Comparison of ENCODE assay signal across 8 cellular contexts in the genomic region with DNA sequence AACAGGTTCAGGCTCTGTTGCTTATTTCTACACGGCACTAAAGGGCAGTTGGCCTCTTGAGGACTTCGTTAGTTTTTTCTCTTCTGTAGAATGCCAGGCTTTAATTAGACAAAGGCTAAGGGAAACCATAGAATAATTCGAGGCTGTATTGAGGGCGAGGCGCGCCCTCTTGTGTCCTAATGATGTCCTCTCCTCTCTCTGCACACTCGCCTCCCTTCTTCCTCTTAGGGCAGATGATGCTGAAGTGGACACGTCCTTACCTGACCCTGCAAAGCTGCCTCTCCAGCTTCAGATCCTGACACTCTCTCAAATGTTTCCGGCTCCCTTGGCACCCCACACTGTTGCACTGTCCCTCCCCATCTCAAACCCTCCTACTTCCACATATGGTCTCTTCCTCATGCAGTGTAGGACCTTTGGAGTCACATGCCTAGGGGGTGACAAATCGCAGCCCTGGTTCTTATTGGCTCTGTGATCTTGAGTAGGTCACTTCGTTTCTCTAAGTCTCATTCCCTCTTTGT. TPM values are rescaled to one million over a fixed set of nuclear protein-coding genes. Genes with fewer than 3 reads are reported as not detected.
A peak's percentile ranks its signal among the peaks of the same experiment; 100 is the strongest.
DNase-seq lines count a peak whose midpoint lies in the region; ATAC-seq and TF ChIP-seq lines count a peak whose summit lies in the region.
"Had no signal": no experiment of that assay in that cellular context is flagged by ENCODE, and none has a peak within 500 bp of the region (broad histone marks: within the 10 kb centered on the region; RNA-seq: fewer than 3 reads in every experiment).

No MANE protein-coding gene starts in this region.

- ATAC-seq in Panc1, result peak; percentile 73

- H3K27ac Mint-ChIP-seq in activated T-helper 2 cell treated with anti-CD3 and anti-CD28 coated beads, Interferon-gamma antibody, Interleukin-2, Interleukin-4, amounts not matched to agents 10 μg/mL and 5 μg/mL and 100 μg/mL, durations not matched to agents 14 hours and 24 hours and 36 hours, result no peak overlapping the region
- H3K27ac Mint-ChIP-seq: stimulated activated naive CD8-positive, alpha-beta T cell treated with anti-CD3 and anti-CD28 coated beads, Interleukin-15, Interleukin-2, amounts not matched to agents 100 ng/mL and 50 ng/mL, for 24 hours had no signal

- H3K9me3 ChIP-seq in Panc1 (ENCODE audit: control insufficient read depth, insufficient read depth, low read depth, low read length) (no peaks in the 10 kb centered on the region), testis (no peaks in the 10 kb centered on the region)

- H3K36me3 Mint-ChIP-seq in activated T-helper 2 cell treated with anti-CD3 and anti-CD28 coated beads, Interferon-gamma antibody, Interleukin-2, Interleukin-4, amounts not matched to agents 10 μg/mL and 5 μg/mL and 100 μg/mL, durations not matched to agents 14 hours and 24 hours and 36 hours (ENCODE audit: low read depth), result no peaks in the 10 kb centered on the region

- CTCF ChIA-PET in Panc1 (lab: Charles Lee), result interaction anchor here (0.6 to 0.8 kb wide), 2 partner anchors 103 to 175 kb away, joined by 3 to 4 read pairs; no protein-coding TSS in a partner anchor

- POLR2A ChIA-PET in Panc1 (lab: Charles Lee), result interaction anchor here (1.0 kb wide), 1 partner anchor 15 kb away, joined by 12 read pairs; no protein-coding TSS in a partner anchor

- peaks cover 30% of the 10 kb centered on the region for H3K4me1 Mint-ChIP-seq in activated T-helper 2 cell treated with anti-CD3 and anti-CD28 coated beads, Interferon-gamma antibody, Interleukin-2, Interleukin-4, amounts not matched to agents 10 μg/mL and 5 μg/mL and 100 μg/mL, durations not matched to agents 14 hours and 24 hours and 36 hours (ENCODE audit: low read depth)

- peaks cover 4% of the 10 kb centered on the region; the same call in 1 of the 2 replicates for H3K36me3 ChIP-seq in Panc1 (ENCODE audit: control insufficient read depth, insufficient read depth, low read length)
- H3K36me3 ChIP-seq in testis (ENCODE audit: low read depth, missing control alignments), result no peaks in the 10 kb centered on the region

- no TSS peak for BruUV-seq in Panc1 (replicated peaks; lab: Mats Ljungman, UMichigan)

- H3K4me3 ChIP-seq in GM12875 (ENCODE audit: low read depth, low read length) (no peak overlapping the region), Panc1 (ENCODE audit: low read depth in 2 of 2, low read length in 2 of 2) (no peak overlapping the region), fibroblast of villous mesenchyme (ENCODE audit: low read depth, low read length) (no peak overlapping the region), testis (no peak overlapping the region)

- no peak overlapping the region for H3K27ac ChIP-seq in Panc1 (ENCODE audit: low read length)
- H3K27ac ChIP-seq in testis, result no peak overlapping the region

- TF ChIP-seq CTCF in GM12875 (IDR thresholded peaks at IDR 0.05; ENCODE audit: borderline replicate concordance, insufficient read depth, low read depth, low read length), result peak; percentile 77
- peak; percentile 86 for TF ChIP-seq CTCF in LNCAP (IDR thresholded peaks at IDR 0.05)
- peak; percentile 92 for TF ChIP-seq CTCF in Panc1 (IDR thresholded peaks at IDR 0.05)
- TF ChIP-seq CTCF in fibroblast of villous mesenchyme (IDR thresholded peaks at IDR 0.05; ENCODE audit: insufficient read depth, low read depth, low read length), result peak; percentile 87
- peak; percentile 56 to 76 (median 65) for TF ChIP-seq CTCF in testis (IDR thresholded peaks at IDR 0.05)

- H3K27me3 Mint-ChIP-seq in activated T-helper 2 cell treated with anti-CD3 and anti-CD28 coated beads, Interferon-gamma antibody, Interleukin-2, Interleukin-4, amounts not matched to agents 10 μg/mL and 5 μg/mL and 100 μg/mL, durations not matched to agents 14 hours and 24 hours and 36 hours (ENCODE audit: low read depth), result no peaks in the 10 kb centered on the region
- H3K27me3 Mint-ChIP-seq: stimulated activated naive CD8-positive, alpha-beta T cell treated with anti-CD3 and anti-CD28 coated beads, Interleukin-15, Interleukin-2, amounts not matched to agents 100 ng/mL and 50 ng/mL, for 24 hours had no signal

- TF ChIP-seq POLR2A in testis (IDR thresholded peaks at IDR 0.05), result no peak

- no peaks in the 10 kb centered on the region for H3K27me3 ChIP-seq in Panc1 (ENCODE audit: control insufficient read depth, insufficient read depth, low read length)
- no peaks in the 10 kb centered on the region for H3K27me3 ChIP-seq in testis

- intact Hi-C loops in Panc1 (cut with micrococcal nuclease; ENCODE audit: unreplicated experiment) (loop anchor here (5.0 to 10.0 kb wide), 2 partner anchors 144 to 363 kb away; no protein-coding TSS in a partner anchor), testis (cut with DNase I; ENCODE audit: low total_unique reads) (no loop called here)
- intact Hi-C loops in activated T-helper 2 cell treated with anti-CD3 and anti-CD28 coated beads, Interferon-gamma antibody, Interleukin-2, Interleukin-4, amounts not matched to agents 10 μg/mL and 5 μg/mL and 100 μg/mL, durations not matched to agents 14 hours and 24 hours and 36 hours (cut with micrococcal nuclease), result loop anchor here (5.0 kb wide), 3 partner anchors 103 to 173 kb away; no protein-coding TSS in a partner anchor

- in situ Hi-C loops in Panc1 (cut with HindIII; ENCODE audit: low pct_unique_long_range_greater_than_20kb, low sequenced_read_pairs), result no loop called here

- no peaks in the 10 kb centered on the region for H3K9me3 Mint-ChIP-seq in activated T-helper 2 cell treated with anti-CD3 and anti-CD28 coated beads, Interferon-gamma antibody, Interleukin-2, Interleukin-4, amounts not matched to agents 10 μg/mL and 5 μg/mL and 100 μg/mL, durations not matched to agents 14 hours and 24 hours and 36 hours
- H3K9me3 Mint-ChIP-seq: stimulated activated naive CD8-positive, alpha-beta T cell treated with anti-CD3 and anti-CD28 coated beads, Interleukin-15, Interleukin-2, amounts not matched to agents 100 ng/mL and 50 ng/mL, for 24 hours had no signal

- H3K4me1 ChIP-seq in Panc1 (ENCODE audit: control insufficient read depth, insufficient read depth, low read length), result no peaks in the 10 kb centered on the region
- H3K4me1 ChIP-seq in testis, result peaks cover 15% of the 10 kb centered on the region

- DNase-seq in Panc1 (ENCODE audit: low read depth, low spot score) (no peak), fibroblast of villous mesenchyme (ENCODE audit: low read depth) (peak; percentile 90), non-pigmented ciliary epithelial cell (ENCODE audit: low read depth) (peak; percentile 49), testis (peak; percentile 90)
- peak; percentile 53 for DNase-seq in activated T-helper 2 cell treated with anti-CD3 and anti-CD28 coated beads, Interferon-gamma antibody, Interleukin-2, Interleukin-4, amounts not matched to agents 10 μg/mL and 5 μg/mL and 100 μg/mL, durations not matched to agents 14 hours and 24 hours and 36 hours (ENCODE audit: low spot score)

- 28 to 42% methylated on average over 11 of the region's 11 CpGs for WGBS in testis, 2 donors

- H3K4me3 Mint-ChIP-seq in activated T-helper 2 cell treated with anti-CD3 and anti-CD28 coated beads, Interferon-gamma antibody, Interleukin-2, Interleukin-4, amounts not matched to agents 10 μg/mL and 5 μg/mL and 100 μg/mL, durations not matched to agents 14 hours and 24 hours and 36 hours (ENCODE audit: low read depth), result no peak overlapping the region
- H3K4me3 Mint-ChIP-seq: stimulated activated naive CD8-positive, alpha-beta T cell treated with anti-CD3 and anti-CD28 coated beads, Interleukin-15, Interleukin-2, amounts not matched to agents 100 ng/mL and 50 ng/mL, for 24 hours had no signal

RNA-seq across cellular contexts. Expression of gene ZSCAN20, which starts 1.9 kb away (rescaled TPM):
- total RNA-seq in Panc1 (2021; ENCODE audit: unreplicated experiment) (6.9 TPM), fibroblast of villous mesenchyme (7.7 and 10.4 TPM in 2 replicates), testis (10 to 100 TPM in 1 of 2 donors, 1 to 10 TPM in 1; 9.8 to 10.1 TPM)
- 2.6 TPM for polyA plus RNA-seq in Panc1 (2012; ENCODE audit: insufficient read length)
- total RNA-seq in activated T-helper 2 cell treated with anti-CD3 and anti-CD28 coated beads, Interferon-gamma antibody, Interleukin-2, Interleukin-4, amounts not matched to agents 10 μg/mL and 5 μg/mL and 100 μg/mL, durations not matched to agents 14 hours and 24 hours and 36 hours, result 2.6 and 4.1 TPM in 2 replicates
- 4.5 TPM for polyA plus RNA-seq in testis (ENCODE audit: insufficient read depth, low read depth, low replicate concordance)

RNA-seq across cellular contexts. Expression of gene PHC2, which starts 39.7 kb away (rescaled TPM):
- total RNA-seq in Panc1 (2021; ENCODE audit: unreplicated experiment) (122 TPM), fibroblast of villous mesenchyme (75.6 and 99.5 TPM in 2 replicates), testis (100 to 1,000 TPM; 121 to 130 TPM)
- polyA plus RNA-seq in Panc1 (2012; ENCODE audit: insufficient read length), result 127 TPM
- 33.1 and 33.3 TPM in 2 replicates for total RNA-seq in activated T-helper 2 cell treated with anti-CD3 and anti-CD28 coated beads, Interferon-gamma antibody, Interleukin-2, Interleukin-4, amounts not matched to agents 10 μg/mL and 5 μg/mL and 100 μg/mL, durations not matched to agents 14 hours and 24 hours and 36 hours
- polyA plus RNA-seq in testis (ENCODE audit: insufficient read depth, low read depth, low replicate concordance), result 178 TPM
